Comparison of ENCODE assay signal across 21 cellular contexts in genomic region chr1:85347908-85348307, GRCh38.
"Had no signal": no experiment of that assay in that cellular context is flagged by ENCODE, and none has a peak within 500 bp of the region (broad histone marks: within the 10 kb centered on the region; RNA-seq: fewer than 3 reads in every experiment).

No MANE protein-coding gene starts in this region.

- H3K9me3 ChIP-seq: SJCRH30 had no signal

- DNase-seq: Kasumi-1, MM.1S, NCI-H1092 treated with DMSO at 0.1 percent for 48 hours, NCI-H1436, NCI-H187, NCI-H2029, NCI-H2081 treated with DMSO at 0.1 percent for 48 hours, NCI-H2171, NCI-H226, NCI-H446, NCI-H510A, NCI-H524 treated with DMSO at 0.1 percent for 48 hours, NCI-H69, NCI-H774, RPMI8226, SHP77 treated with DMSO at 0.1 percent for 48 hours, SJCRH30 had no signal

- ATAC-seq: K562, SK-N-SH treated with all-trans-retinoic acid at 6 μM for 48 hours had no signal

- H3K27me3 ChIP-seq: SJCRH30 had no signal

- H3K4me2 ChIP-seq: KMS-11 had no signal

- H3K9ac ChIP-seq: KMS-11 had no signal

- H3K27ac ChIP-seq: HL-60, KMS-11, SJCRH30 had no signal

- H3K4me3 ChIP-seq: K562, SJCRH30 had no signal
